In the genomic region with DNA sequence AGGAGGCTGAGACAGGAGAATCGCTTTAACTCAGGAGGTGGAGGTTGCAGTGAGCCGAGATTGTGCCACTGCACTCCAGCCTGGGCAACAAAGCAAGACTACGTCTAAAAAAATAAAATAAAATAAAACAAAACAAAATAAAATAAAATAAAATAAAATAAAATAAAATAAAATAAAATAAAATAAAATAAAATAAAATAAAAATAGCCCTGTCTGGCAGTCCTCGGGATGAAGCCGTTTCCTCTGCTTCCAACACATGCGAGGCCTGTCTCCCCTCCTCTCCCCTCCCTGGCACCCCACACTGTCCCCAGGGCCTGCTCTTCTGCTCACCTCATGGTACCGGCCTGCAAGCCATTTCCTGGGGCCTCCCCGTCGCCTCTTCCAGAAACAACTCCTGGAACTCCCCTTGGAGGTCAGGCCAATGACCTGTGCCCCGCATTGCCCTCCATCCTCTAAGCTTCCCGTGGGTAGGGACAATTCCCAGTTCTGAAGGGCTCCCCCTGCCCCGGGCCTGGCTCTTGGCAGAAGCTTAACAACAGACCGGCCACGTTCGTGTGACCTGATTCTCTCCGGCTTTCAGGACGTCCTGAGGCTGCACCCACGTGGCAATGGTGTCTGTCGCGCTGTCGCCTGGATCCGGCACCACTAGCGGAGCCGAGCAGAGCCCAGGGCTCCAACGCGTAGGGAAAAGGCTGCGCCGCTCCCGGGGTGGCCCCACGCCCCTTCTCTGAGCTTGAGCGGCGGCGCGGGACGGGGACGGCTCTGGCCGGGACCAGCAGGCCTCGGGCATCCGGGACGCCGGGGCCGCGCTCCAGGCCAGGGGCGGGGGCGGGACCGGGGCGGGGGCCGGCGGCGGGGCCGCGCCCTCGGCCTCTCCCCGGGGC, we compare ENCODE assay signal across 1 cellular context.
TF ChIP-seq lines count a peak whose summit lies in the region.

No MANE protein-coding gene starts in this region.

TF ChIP-seq in liver, 16 proteins besides CTCF, POLR2A, EP300 and RAD21 (continued from another document):
- TF ChIP-seq, protein P1, sequence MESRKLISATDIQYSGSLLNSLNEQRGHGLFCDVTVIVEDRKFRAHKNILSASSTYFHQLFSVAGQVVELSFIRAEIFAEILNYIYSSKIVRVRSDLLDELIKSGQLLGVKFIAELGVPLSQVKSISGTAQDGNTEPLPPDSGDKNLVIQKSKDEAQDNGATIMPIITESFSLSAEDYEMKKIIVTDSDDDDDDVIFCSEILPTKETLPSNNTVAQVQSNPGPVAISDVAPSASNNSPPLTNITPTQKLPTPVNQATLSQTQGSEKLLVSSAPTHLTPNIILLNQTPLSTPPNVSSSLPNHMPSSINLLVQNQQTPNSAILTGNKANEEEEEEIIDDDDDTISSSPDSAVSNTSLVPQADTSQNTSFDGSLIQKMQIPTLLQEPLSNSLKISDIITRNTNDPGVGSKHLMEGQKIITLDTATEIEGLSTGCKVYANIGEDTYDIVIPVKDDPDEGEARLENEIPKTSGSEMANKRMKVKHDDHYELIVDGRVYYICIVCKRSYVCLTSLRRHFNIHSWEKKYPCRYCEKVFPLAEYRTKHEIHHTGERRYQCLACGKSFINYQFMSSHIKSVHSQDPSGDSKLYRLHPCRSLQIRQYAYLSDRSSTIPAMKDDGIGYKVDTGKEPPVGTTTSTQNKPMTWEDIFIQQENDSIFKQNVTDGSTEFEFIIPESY (IDR thresholded peaks at IDR 0.05): no peak
- TF ChIP-seq, protein P2, sequence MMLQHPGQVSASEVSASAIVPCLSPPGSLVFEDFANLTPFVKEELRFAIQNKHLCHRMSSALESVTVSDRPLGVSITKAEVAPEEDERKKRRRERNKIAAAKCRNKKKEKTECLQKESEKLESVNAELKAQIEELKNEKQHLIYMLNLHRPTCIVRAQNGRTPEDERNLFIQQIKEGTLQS (IDR thresholded peaks at IDR 0.05): no peak
- TF ChIP-seq FOXA2 (IDR thresholded peaks at IDR 0.05): no peak
- no peak for TF ChIP-seq HNF4G (IDR thresholded peaks at IDR 0.05)
- no peak for TF ChIP-seq TAF1 (conservative IDR thresholded peaks at IDR 0.05)
- no peak for TF ChIP-seq SP1 (IDR thresholded peaks at IDR 0.05)
- no peak for TF ChIP-seq YY1 (IDR thresholded peaks at IDR 0.05)
